In the genomic region with DNA sequence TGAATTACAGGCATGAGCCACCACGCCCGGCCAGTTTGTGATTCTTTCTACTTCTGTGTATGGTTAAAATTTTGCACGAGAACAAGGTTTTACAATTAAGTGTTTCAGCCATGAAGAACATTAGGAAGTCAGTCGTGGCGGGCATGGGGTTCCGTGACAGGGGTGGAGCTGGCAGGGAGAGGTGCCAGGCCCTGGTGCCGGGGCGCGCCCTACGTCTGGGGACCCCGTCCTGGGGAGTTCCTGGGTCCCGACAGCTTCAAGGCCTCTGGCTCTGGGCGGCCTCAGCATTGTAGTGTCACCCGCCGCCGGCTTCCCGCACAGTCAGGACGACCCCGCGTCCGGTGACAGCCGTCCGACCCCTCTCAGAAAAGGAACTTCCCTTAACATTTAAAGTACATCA, we compare ENCODE assay signal across 12 cellular contexts. TPM values are rescaled to one million over a fixed set of nuclear protein-coding genes. Genes with fewer than 3 reads are reported as not detected.
A peak's percentile ranks its signal among the peaks of the same experiment; 100 is the strongest.
DNase-seq lines count a peak whose midpoint lies in the region; TF ChIP-seq lines count a peak whose summit lies in the region.
"Had no signal": no experiment of that assay in that cellular context is flagged by ENCODE, and none has a peak within 500 bp of the region (broad histone marks: within the 10 kb centered on the region; RNA-seq: fewer than 3 reads in every experiment).

No MANE protein-coding gene starts in this region.

- no peak overlapping the region for H4K91ac ChIP-seq in neuronal stem cell (ENCODE audit: low read depth, low read length, poor library complexity)

- no peaks in the 10 kb centered on the region for H3K79me1 ChIP-seq in neuronal stem cell (ENCODE audit: low read depth, low read length)

- H3K4me3 Mint-ChIP-seq in T-helper 1 cell treated with Interleukin-12 subunit alpha and Interleukin-12 subunit beta and Interleukin-4 antibody, amounts not matched to agents 30 μg/mL and 1 μg/mL, for 36 hours, result peak overlapping the region; percentile 44
- H3K4me3 Mint-ChIP-seq in endodermal cell, result peak overlapping the region; percentile 52

- H2BK15ac ChIP-seq in neuronal stem cell (ENCODE audit: low read length), result no peak overlapping the region

- no peaks in the 10 kb centered on the region for H3K27me3 ChIP-seq in MM.1S (replicated peaks; ENCODE audit: insufficient read depth, low read length)
- no peaks in the 10 kb centered on the region for H3K27me3 ChIP-seq in endodermal cell (ENCODE audit: control insufficient read depth, insufficient read depth, low read length, poor library complexity, severe bottlenecking)
- H3K27me3 ChIP-seq in neuronal stem cell (ENCODE audit: control insufficient read depth in 3 of 3, insufficient read depth in 3 of 3, low read depth in 1 of 3, low read length in 3 of 3), result peaks cover 0 to 42% (median 0%) of the 10 kb centered on the region in 3 experiments

- H2AFZ ChIP-seq in MM.1S (ENCODE audit: low read length) (peak overlapping the region; percentile 46; the same call in 1 of the 2 replicates), neuronal stem cell (ENCODE audit: low read length) (peak overlapping the region; percentile 45)

- H3K9me3 Mint-ChIP-seq in T-helper 1 cell treated with Interleukin-12 subunit alpha and Interleukin-12 subunit beta and Interleukin-4 antibody, amounts not matched to agents 30 μg/mL and 1 μg/mL, for 36 hours, result peaks cover 11% of the 10 kb centered on the region
- H3K9me3 Mint-ChIP-seq in endodermal cell, result no peaks in the 10 kb centered on the region

- H3K9me2 ChIP-seq in MM.1S (replicated peaks; ENCODE audit: insufficient read depth, low read length), result no peaks in the 10 kb centered on the region

- H3K23ac ChIP-seq in neuronal stem cell (ENCODE audit: low read depth, low read length, poor library complexity), result no peak overlapping the region

- peaks cover 34% of the 10 kb centered on the region for H3K27me3 Mint-ChIP-seq in T-helper 1 cell treated with Interleukin-12 subunit alpha and Interleukin-12 subunit beta and Interleukin-4 antibody, amounts not matched to agents 30 μg/mL and 1 μg/mL, for 36 hours (ENCODE audit: low read depth)
- H3K27me3 Mint-ChIP-seq in endodermal cell (ENCODE audit: insufficient read depth), result peaks cover 41% of the 10 kb centered on the region

- no peak overlapping the region for H3K4me3 ChIP-seq in MM.1S (ENCODE audit: low read length)
- H3K4me3 ChIP-seq in endodermal cell (ENCODE audit: low read length), result no peak overlapping the region
- peak overlapping the region in 1 of 2 donors; percentile 70 for H3K4me3 ChIP-seq in neuronal stem cell (ENCODE audit: low read length in 2 of 2)

- H2AK5ac ChIP-seq in neuronal stem cell (ENCODE audit: low read depth, low read length), result peak overlapping the region; percentile 53

- H3K4me2 ChIP-seq in MM.1S (ENCODE audit: low read depth, low read length) (peak overlapping the region; percentile 49; the same call in 1 of the 2 replicates), neuronal stem cell (ENCODE audit: insufficient read depth, low read length, poor library complexity, severe bottlenecking) (peak overlapping the region; percentile 47)

- H3K36me3 Mint-ChIP-seq in T-helper 1 cell treated with Interleukin-12 subunit alpha and Interleukin-12 subunit beta and Interleukin-4 antibody, amounts not matched to agents 30 μg/mL and 1 μg/mL, for 36 hours (ENCODE audit: low read depth), result peaks cover 6% of the 10 kb centered on the region
- no peaks in the 10 kb centered on the region for H3K36me3 Mint-ChIP-seq in endodermal cell (ENCODE audit: low read depth)

- peak overlapping the region; percentile 13 for H3K18ac ChIP-seq in neuronal stem cell (ENCODE audit: low read length)

- no peak overlapping the region for H3K4ac ChIP-seq in neuronal stem cell (ENCODE audit: low read length)

- H3K79me2 ChIP-seq in MM.1S (ENCODE audit: low read length), result no peaks in the 10 kb centered on the region

- TF ChIP-seq CTCF in MM.1S (IDR thresholded peaks at IDR 0.05; ENCODE audit: low read length) (no peak), endodermal cell (conservative IDR thresholded peaks at IDR 0.05) (no peak)

- H3K9me3 ChIP-seq in MM.1S (replicated peaks; ENCODE audit: insufficient read depth, low read length) (no peaks in the 10 kb centered on the region), endodermal cell (ENCODE audit: control insufficient read depth, low read length) (no peaks in the 10 kb centered on the region), neuronal stem cell (replicated peaks in 1 of 2; ENCODE audit: control insufficient read depth in 2 of 2, insufficient read depth in 1 of 2, low read depth in 1 of 2, low read length in 2 of 2) (no peaks in the 10 kb centered on the region)
- H3K9me3 ChIP-seq: tibial nerve had no signal

- 91 to 96% methylated on average over 12 to 23 of the region's 23 CpGs for WGBS in endodermal cell (ENCODE audit: insufficient coverage in 1 of 2, insufficient read length in 1 of 2), 2 experiments
- WGBS in neuronal stem cell (ENCODE audit: extremely low coverage in 2 of 2, insufficient read length in 2 of 2, insufficient replicate concordance in 1 of 2), 2 donors, result no CpG with 5 or more reads among the region's 23 CpGs

- H3K27ac Mint-ChIP-seq in T-helper 1 cell treated with Interleukin-12 subunit alpha and Interleukin-12 subunit beta and Interleukin-4 antibody, amounts not matched to agents 30 μg/mL and 1 μg/mL, for 36 hours, result no peak overlapping the region
- H3K27ac Mint-ChIP-seq in endodermal cell, result no peak overlapping the region

- H3K14ac ChIP-seq in neuronal stem cell (ENCODE audit: low read length), result no peak overlapping the region

- H3K36me3 ChIP-seq in MM.1S (replicated peaks; ENCODE audit: insufficient read depth, low read length), result no peaks in the 10 kb centered on the region
- no peaks in the 10 kb centered on the region for H3K36me3 ChIP-seq in endodermal cell (ENCODE audit: control insufficient read depth, insufficient read depth, low read length)
- no peaks in the 10 kb centered on the region for H3K36me3 ChIP-seq in neuronal stem cell (replicated peaks in 1 of 2; ENCODE audit: control insufficient read depth in 2 of 2, insufficient read depth in 2 of 2, low read length in 2 of 2)
- H3K36me3 ChIP-seq: tibial nerve had no signal

- H2BK120ac ChIP-seq in neuronal stem cell (ENCODE audit: low read depth, low read length), result no peak overlapping the region

- H3K4me1 ChIP-seq in MM.1S (ENCODE audit: low read length) (0 out of 2 replicates have a peak, but pooled peaks cover 3% of the 10 kb centered on the region), endodermal cell (ENCODE audit: control insufficient read depth, insufficient read depth, low read length) (no peaks in the 10 kb centered on the region), neuronal stem cell (ENCODE audit: control insufficient read depth in 2 of 2, insufficient read depth in 1 of 2, low read depth in 1 of 2, low read length in 2 of 2) (peaks cover 0 to 4% of the 10 kb centered on the region in 2 donors)

- H4K8ac ChIP-seq in neuronal stem cell (ENCODE audit: low read depth, low read length), result no peak overlapping the region

- H2BK5ac ChIP-seq in neuronal stem cell (ENCODE audit: low read length), result no peak overlapping the region

- DNase-seq in T-helper 1 cell (no peak), MM.1S (no peak), endodermal cell (no peak), neuronal stem cell (ENCODE audit: low spot score) (no peak), foreskin melanocyte (no peak), pons (ENCODE audit: low spot score) (no peak)
- no peak for DNase-seq in stimulated activated CD4-positive, alpha-beta T cell treated with anti-CD3 and anti-CD28 coated beads, Interleukin-4, amount 100 ng/mL, for 24 hours
- DNase-seq: NCI-H187 treated with DMSO at 0.1 percent for 48 hours; NK-92 treated with Interleukin-12 subunit alpha and Interleukin-12 subunit beta, amount 100 ng/mL, for 24 hours had no signal

- H3K27ac ChIP-seq in MM.1S (ENCODE audit: low read length) (no peak overlapping the region), endodermal cell (ENCODE audit: low read depth, low read length) (no peak overlapping the region), neuronal stem cell (replicated peaks; ENCODE audit: low read length) (no peak overlapping the region)
- H3K27ac ChIP-seq: 22Rv1, tibial nerve had no signal

- H4K20me1 ChIP-seq in MM.1S (ENCODE audit: insufficient read depth, low read length), result no peaks in the 10 kb centered on the region

- peaks cover 19% of the 10 kb centered on the region for H3K4me1 Mint-ChIP-seq in T-helper 1 cell treated with Interleukin-12 subunit alpha and Interleukin-12 subunit beta and Interleukin-4 antibody, amounts not matched to agents 30 μg/mL and 1 μg/mL, for 36 hours (ENCODE audit: low read depth)
- H3K4me1 Mint-ChIP-seq in endodermal cell, result peaks cover 2% of the 10 kb centered on the region

- H2BK12ac ChIP-seq in neuronal stem cell (ENCODE audit: low read length), result no peak overlapping the region

- no peaks in the 10 kb centered on the region for H3F3A ChIP-seq in MM.1S (ENCODE audit: insufficient read depth, low read length)

- H3K9ac ChIP-seq in MM.1S (ENCODE audit: low read length), result no peak overlapping the region
- no peak overlapping the region for H3K9ac ChIP-seq in endodermal cell (ENCODE audit: extremely low read depth, low read length, poor library complexity, severe bottlenecking)
- no peak overlapping the region for H3K9ac ChIP-seq in neuronal stem cell (ENCODE audit: low read depth, low read length, poor library complexity)

RNA-seq across cellular contexts. Expression of a gene that starts 23.0 kb away (rescaled TPM):
- 10 to 100 TPM; 74.8 to 90.5 TPM for total RNA-seq in endodermal cell
- polyA plus RNA-seq in endodermal cell (2013, experiment 1 of 2), result 66.5 TPM
- polyA plus RNA-seq in endodermal cell (2013, experiment 2 of 2), result 75.5 TPM
- polyA plus RNA-seq in neuronal stem cell (2013, experiment 1 of 2), result 42.4 TPM
- polyA plus RNA-seq in neuronal stem cell (2013, experiment 2 of 2), result 41.6 TPM
